In genomic region chrX:44244008-44244407, GRCh38 we compare ENCODE assay signal across 7 cellular contexts.
DNase-seq lines count a peak whose midpoint lies in the region; ATAC-seq and TF ChIP-seq lines count a peak whose summit lies in the region.

No MANE protein-coding gene starts in this region.

- peaks cover 0 to 16% (median 0%) of the 10 kb centered on the region in 3 donors for H3K27me3 Mint-ChIP-seq in naive B cell

- TF ChIP-seq CTCF in cardiac fibroblast (IDR thresholded peaks at IDR 0.05; ENCODE audit: low read depth, low read length): peak; percentile 34

- no peaks in the 10 kb centered on the region for H3K9me3 Mint-ChIP-seq in naive B cell
- H3K9me3 Mint-ChIP-seq in activated naive CD4-positive, alpha-beta T cell treated with anti-CD3 and anti-CD28 coated beads, Interleukin-2, amount 50 U/mL, for 72 hours: no peaks in the 10 kb centered on the region

- H3K27ac Mint-ChIP-seq in naive B cell: no peak overlapping the region
- H3K27ac Mint-ChIP-seq in activated naive CD4-positive, alpha-beta T cell treated with anti-CD3 and anti-CD28 coated beads, Interleukin-2, amount 50 U/mL, for 72 hours: no peak overlapping the region

- no peak overlapping the region for H3K4me3 Mint-ChIP-seq in naive B cell

- ATAC-seq in naive B cell (ENCODE audit: low read depth in 2 of 2): peak; percentile 21 to 40
- no peak for ATAC-seq in HG03469 (IDR thresholded peaks at IDR 0.05; ENCODE audit: unreplicated experiment)
- no peak for ATAC-seq in GM21360 (IDR thresholded peaks at IDR 0.05; ENCODE audit: unreplicated experiment)
- ATAC-seq in activated naive CD4-positive, alpha-beta T cell treated with anti-CD3 and anti-CD28 coated beads, Interleukin-2, amount 50 U/mL, for 72 hours: no peak

- DNase-seq in GM03348 (ENCODE audit: low spot score) (peak; percentile 30), MV-4-11 (lab: John Stamatoyannopoulos, UW) (peak; percentile 51), cardiac fibroblast (ENCODE audit: low read depth in 2 of 2) (peak; percentile 44 to 49), naive B cell (peak; percentile 17)
- no peak for DNase-seq in activated naive CD4-positive, alpha-beta T cell treated with anti-CD3 and anti-CD28 coated beads, Interleukin-2, amount 50 U/mL, for 72 hours (ENCODE audit: low spot score in 2 of 2)

- H3K36me3 Mint-ChIP-seq in naive B cell: no peaks in the 10 kb centered on the region
- no peaks in the 10 kb centered on the region for H3K36me3 Mint-ChIP-seq in activated naive CD4-positive, alpha-beta T cell treated with anti-CD3 and anti-CD28 coated beads, Interleukin-2, amount 50 U/mL, for 72 hours

- H3K4me3 ChIP-seq in cardiac fibroblast (replicated peaks in 1 of 2; ENCODE audit: low read depth in 2 of 2, low read length in 2 of 2): no peak overlapping the region

- H3K4me1 Mint-ChIP-seq in naive B cell: peaks cover 0 to 13% (median 0%) of the 10 kb centered on the region in 3 donors

Comparison
In these comparisons a context has a peak if more than half of its experiments do, and no peak if none do; other contexts are left out.
1. DNase-seq: peak in GM03348 (single experiment), MV-4-11 (single experiment), cardiac fibroblast (2 of 2) and naive B cell (single experiment); none in activated naive CD4-positive, alpha-beta T cell treated with anti-CD3 and anti-CD28 coated beads, Interleukin-2, amount 50 U/mL, for 72 hours (0 of 2).
2. ATAC-seq: peak in naive B cell (2 of 2); none in HG03469 (single experiment), GM21360 (single experiment) and activated naive CD4-positive, alpha-beta T cell treated with anti-CD3 and anti-CD28 coated beads, Interleukin-2, amount 50 U/mL, for 72 hours (0 of 2).